37 cellular contexts compared by ENCODE assay signal in genomic region chr12:47975036-47975620, GRCh38. TPM values are rescaled to one million over a fixed set of nuclear protein-coding genes. Genes with fewer than 3 reads are reported as not detected.
"Had no signal": no experiment of that assay in that cellular context is flagged by ENCODE, and none has a peak within 500 bp of the region (broad histone marks: within the 10 kb centered on the region; RNA-seq: fewer than 3 reads in every experiment).

No MANE protein-coding gene starts in this region.

- H3K27ac ChIP-seq: adrenal gland, body of pancreas, brain microvascular endothelial cell, breast epithelium, VCaP had no signal

- H3K4me3 ChIP-seq: adrenal gland, body of pancreas, breast epithelium had no signal

- H3K27me3 ChIP-seq: adrenal gland, body of pancreas, brain microvascular endothelial cell, breast epithelium had no signal

- H3K9me3 Mint-ChIP-seq: activated B cell treated with CpG ODN at 0.5 μM for 24 hours; activated CD4-positive, alpha-beta memory T cell treated with anti-CD3 and anti-CD28 coated beads for 36 hours; activated CD4-positive, alpha-beta T cell treated with anti-CD3 and anti-CD28 coated beads, Interleukin-2, amount 10 ng/mL, durations not matched to agents 24 days and 14 days; activated CD8-positive, alpha-beta T cell treated with anti-CD3 and anti-CD28 coated beads for 36 hours; activated naive CD4-positive, alpha-beta T cell treated with anti-CD3 and anti-CD28 coated beads for 36 hours; activated naive CD4-positive, alpha-beta T cell treated with anti-CD3 and anti-CD28 coated beads, Interleukin-2, amount 50 U/mL, for 72 hours; activated naive CD8-positive, alpha-beta T cell treated with anti-CD3 and anti-CD28 coated beads for 36 hours; activated T-cell treated with anti-CD3 and anti-CD28 coated beads, Interleukin-2, amount 50 U/mL, for 4 hours; activated T-cell treated with anti-CD3 and anti-CD28 coated beads, Interleukin-2, amount 50 U/mL, for 72 hours; activated T-helper 1 cell treated with anti-CD3 and anti-CD28 coated beads, Interleukin-12 subunit alpha, Interleukin-12 subunit beta, Interleukin-2, Interleukin-4 antibody, amounts not matched to agents 30 ng/mL and 10 ng/mL and 1 ng/mL, durations not matched to agents 14 hours and 24 hours and 36 hours; activated T-helper 17 cell treated with anti-CD3 and anti-CD28 coated beads, Interleukin-2, amount 50 U/mL, for 72 hours; T-helper 1 cell treated with Interleukin-12 subunit alpha and Interleukin-12 subunit beta and Interleukin-4 antibody, amounts not matched to agents 30 μg/mL and 1 μg/mL, for 36 hours; T-helper 2 cell treated with Interferon-gamma antibody and Interleukin-4, amounts not matched to agents 5 μg/mL and 100 μg/mL, for 36 hours had no signal

- H3K36me3 Mint-ChIP-seq: activated CD4-positive, alpha-beta memory T cell treated with anti-CD3 and anti-CD28 coated beads for 36 hours; activated naive CD4-positive, alpha-beta T cell treated with anti-CD3 and anti-CD28 coated beads, Interleukin-2, amount 50 U/mL, for 72 hours; activated naive CD8-positive, alpha-beta T cell treated with anti-CD3 and anti-CD28 coated beads for 36 hours had no signal

- H3K27ac Mint-ChIP-seq: activated B cell treated with CpG ODN at 0.5 μM for 24 hours; activated CD4-positive, alpha-beta memory T cell treated with anti-CD3 and anti-CD28 coated beads for 36 hours; activated CD4-positive, alpha-beta T cell treated with anti-CD3 and anti-CD28 coated beads, Interleukin-2, amount 10 ng/mL, durations not matched to agents 24 days and 14 days; activated CD8-positive, alpha-beta T cell treated with anti-CD3 and anti-CD28 coated beads for 36 hours; activated naive CD4-positive, alpha-beta T cell treated with anti-CD3 and anti-CD28 coated beads for 36 hours; activated naive CD8-positive, alpha-beta T cell treated with anti-CD3 and anti-CD28 coated beads for 36 hours; activated T-cell treated with anti-CD3 and anti-CD28 coated beads, Interleukin-2, amount 50 U/mL, for 72 hours; activated T-helper 1 cell treated with anti-CD3 and anti-CD28 coated beads, Interleukin-12 subunit alpha, Interleukin-12 subunit beta, Interleukin-2, Interleukin-4 antibody, amounts not matched to agents 30 ng/mL and 10 ng/mL and 1 ng/mL, durations not matched to agents 14 hours and 24 hours and 36 hours; activated T-helper 17 cell treated with anti-CD3 and anti-CD28 coated beads, Interleukin-2, amount 50 U/mL, for 72 hours; T-helper 1 cell treated with Interleukin-12 subunit alpha and Interleukin-12 subunit beta and Interleukin-4 antibody, amounts not matched to agents 30 μg/mL and 1 μg/mL, for 36 hours; T-helper 2 cell treated with Interferon-gamma antibody and Interleukin-4, amounts not matched to agents 5 μg/mL and 100 μg/mL, for 36 hours had no signal

- H3K4me1 Mint-ChIP-seq: activated B cell treated with CpG ODN at 0.5 μM for 24 hours; activated naive CD8-positive, alpha-beta T cell treated with anti-CD3 and anti-CD28 coated beads for 36 hours had no signal

- H3K9me3 ChIP-seq: adrenal gland, body of pancreas, breast epithelium had no signal

- ATAC-seq: activated CD8-positive, alpha-beta T cell treated with anti-CD3 and anti-CD28 coated beads for 36 hours; activated naive CD4-positive, alpha-beta T cell treated with anti-CD3 and anti-CD28 coated beads, Interleukin-2, amount 50 U/mL, for 72 hours; activated T-cell treated with anti-CD3 and anti-CD28 coated beads, Interleukin-2, amount 50 U/mL, for 4 hours; activated T-cell treated with anti-CD3 and anti-CD28 coated beads, Interleukin-2, amount 50 U/mL, for 72 hours; activated T-helper 17 cell treated with anti-CD3 and anti-CD28 coated beads, Interleukin-2, amount 50 U/mL, for 72 hours; body of pancreas had no signal

- H3K27me3 Mint-ChIP-seq: activated B cell treated with CpG ODN at 0.5 μM for 24 hours; activated CD4-positive, alpha-beta memory T cell treated with anti-CD3 and anti-CD28 coated beads for 36 hours; activated naive CD8-positive, alpha-beta T cell treated with anti-CD3 and anti-CD28 coated beads for 36 hours; activated T-helper 17 cell treated with anti-CD3 and anti-CD28 coated beads, Interleukin-2, amount 50 U/mL, for 72 hours had no signal

- H3K4me3 Mint-ChIP-seq: activated B cell treated with CpG ODN at 0.5 μM for 24 hours; activated CD4-positive, alpha-beta memory T cell treated with anti-CD3 and anti-CD28 coated beads for 36 hours; activated CD4-positive, alpha-beta T cell treated with anti-CD3 and anti-CD28 coated beads, Interleukin-2, amount 10 ng/mL, durations not matched to agents 24 days and 14 days; activated CD8-positive, alpha-beta T cell treated with anti-CD3 and anti-CD28 coated beads for 36 hours; activated naive CD4-positive, alpha-beta T cell treated with anti-CD3 and anti-CD28 coated beads for 36 hours; activated naive CD8-positive, alpha-beta T cell treated with anti-CD3 and anti-CD28 coated beads for 36 hours; activated T-cell treated with anti-CD3 and anti-CD28 coated beads, Interleukin-2, amount 50 U/mL, for 4 hours; activated T-cell treated with anti-CD3 and anti-CD28 coated beads, Interleukin-2, amount 50 U/mL, for 72 hours; activated T-helper 1 cell treated with anti-CD3 and anti-CD28 coated beads, Interleukin-12 subunit alpha, Interleukin-12 subunit beta, Interleukin-2, Interleukin-4 antibody, amounts not matched to agents 30 ng/mL and 10 ng/mL and 1 ng/mL, durations not matched to agents 14 hours and 24 hours and 36 hours; activated T-helper 17 cell treated with anti-CD3 and anti-CD28 coated beads, Interleukin-2, amount 50 U/mL, for 72 hours; T-helper 1 cell treated with Interleukin-12 subunit alpha and Interleukin-12 subunit beta and Interleukin-4 antibody, amounts not matched to agents 30 μg/mL and 1 μg/mL, for 36 hours; T-helper 2 cell treated with Interferon-gamma antibody and Interleukin-4, amounts not matched to agents 5 μg/mL and 100 μg/mL, for 36 hours had no signal

- H3K36me3 ChIP-seq: adrenal gland, brain microvascular endothelial cell, breast epithelium had no signal

- DNase-seq: activated B cell treated with CpG ODN at 0.5 μM for 24 hours; activated CD4-positive, alpha-beta memory T cell treated with anti-CD3 and anti-CD28 coated beads for 36 hours; activated CD4-positive, alpha-beta T cell treated with anti-CD3 and anti-CD28 coated beads for 4 hours; activated CD4-positive, alpha-beta T cell treated with anti-CD3 and anti-CD28 coated beads, Interleukin-2, amount 10 ng/mL, durations not matched to agents 24 days and 14 days; activated CD4-positive, alpha-beta T cell treated with anti-CD3 and anti-CD28 coated beads, Interleukin-2, amount 50 U/mL, for 1 hour; activated CD4-positive, alpha-beta T cell treated with anti-CD3 and anti-CD28 coated beads, Interleukin-2, amount 50 U/mL, for 4 hours; activated CD4-positive, CD25-positive, alpha-beta regulatory T cell treated with anti-CD3 and anti-CD28 coated beads, Interleukin-2, amount 50 U/mL, for 72 hours; activated CD8-positive, alpha-beta memory T cell treated with anti-CD3 and anti-CD28 coated beads, Interleukin-2, amount 50 U/mL, for 4 hours; activated CD8-positive, alpha-beta T cell treated with anti-CD3 and anti-CD28 coated beads for 36 hours; activated effector memory CD4-positive, alpha-beta T cell treated with anti-CD3 and anti-CD28 coated beads, Interleukin-2, amount 50 U/mL, for 16 hours; activated gamma-delta T cell treated with Interleukin-2 at 50 U/mL for 16 hours; activated naive CD4-positive, alpha-beta T cell; activated naive CD4-positive, alpha-beta T cell treated with anti-CD3 and anti-CD28 coated beads for 36 hours; activated naive CD4-positive, alpha-beta T cell treated with anti-CD3 and anti-CD28 coated beads, Interleukin-2, amount 50 U/mL, for 16 hours; activated naive CD8-positive, alpha-beta T cell treated with anti-CD3 and anti-CD28 coated beads for 36 hours; activated T-cell treated with anti-CD3 and anti-CD28 coated beads for 4 hours; activated T-cell treated with anti-CD3 and anti-CD28 coated beads, Interleukin-2, amount 50 U/mL, for 1 hour; activated T-cell treated with anti-CD3 and anti-CD28 coated beads, Interleukin-2, amount 50 U/mL, for 4 hours; activated T-cell treated with anti-CD3 and anti-CD28 coated beads, Interleukin-2, amount 50 U/mL, for 72 hours; adrenal gland; amniotic stem cell; aorta; body of pancreas; brain microvascular endothelial cell; central memory CD4-positive, alpha-beta T cell; cerebellar nuclear complex; T-helper 1 cell; T-helper 2 cell; T-helper 9 cell had no signal

- H3K4me1 ChIP-seq: adrenal gland, body of pancreas, breast epithelium had no signal

RNA-seq across cellular contexts. Expression of gene COL2A1, which starts 29.1 kb away (rescaled TPM):
- total RNA-seq: activated B cell treated with CpG ODN at 0.5 μM for 24 hours; activated CD4-positive, alpha-beta memory T cell treated with anti-CD3 and anti-CD28 coated beads for 36 hours; activated CD8-positive, alpha-beta memory T cell treated with anti-CD3 and anti-CD28 coated beads for 36 hours; activated naive CD4-positive, alpha-beta T cell treated with anti-CD3 and anti-CD28 coated beads for 36 hours; activated naive CD4-positive, alpha-beta T cell treated with anti-CD3 and anti-CD28 coated beads, Interleukin-2, amount 50 U/mL, for 72 hours; activated T-helper 17 cell treated with anti-CD3 and anti-CD28 coated beads, Interleukin-2, amount 50 U/mL, for 72 hours; aorta; body of pancreas had no signal
- polyA plus RNA-seq: aorta had no signal
